In genomic region chr7:134702366-134703240, GRCh38 we compare ENCODE assay signal across 2 cellular contexts.
TF ChIP-seq lines count a peak whose summit lies in the region.

No MANE protein-coding gene starts in this region.

TF ChIP-seq in GM23338, 12 proteins besides CTCF, POLR2A, EP300 and RAD21:
- no peak for TF ChIP-seq REST (IDR thresholded peaks at IDR 0.05; ENCODE audit: unreplicated experiment)
- TF ChIP-seq ZNF331 (CRISPR knock-in tag; IDR thresholded peaks at IDR 0.05; ENCODE audit: low read depth): no peak
- no peak for TF ChIP-seq ZNF462 (CRISPR knock-in tag; IDR thresholded peaks at IDR 0.05)
- TF ChIP-seq JUNB (IDR thresholded peaks at IDR 0.05; ENCODE audit: unreplicated experiment): no peak
- TF ChIP-seq ETS1 (IDR thresholded peaks at IDR 0.05): no peak
- no peak for TF ChIP-seq EZH2 (IDR thresholded peaks at IDR 0.05; ENCODE audit: low read depth, unreplicated experiment)
- TF ChIP-seq CREB1 (CRISPR knock-in tag; IDR thresholded peaks at IDR 0.05; ENCODE audit: low read depth): no peak
- no peak for TF ChIP-seq NANOG (IDR thresholded peaks at IDR 0.05; ENCODE audit: borderline replicate concordance)
- no peak for TF ChIP-seq ZNF114 (CRISPR knock-in tag; IDR thresholded peaks at IDR 0.05)
- no peak for TF ChIP-seq STAT1 (IDR thresholded peaks at IDR 0.05; ENCODE audit: unreplicated experiment)

TF ChIP-seq in K562, 482 proteins besides CTCF, POLR2A, EP300 and RAD21:
- 0 out of 2 replicates have a peak, but pooled peaks have one; percentile 29 for TF ChIP-seq C11orf30 (IDR thresholded peaks at IDR 0.05; ENCODE audit: low read depth)
- TF ChIP-seq ZNF316 (IDR thresholded peaks at IDR 0.05): peak; percentile 69
- peak; percentile 31; the same call in 1 of the 2 replicates for TF ChIP-seq MAFG (tag; conservative IDR thresholded peaks at IDR 0.05)
- TF ChIP-seq BRF2 (IDR thresholded peaks at IDR 0.05; ENCODE audit: borderline replicate concordance, insufficient read depth, insufficient read length): no peak
